ENCODE assay signal across 1 cellular context in genomic region chr19:15453906-15454305, GRCh38.
TF ChIP-seq lines count a peak whose summit lies in the region.

No MANE protein-coding gene starts in this region.

TF ChIP-seq in H1, 55 proteins besides CTCF, POLR2A, EP300 and RAD21:
- TF ChIP-seq EZH2 (IDR thresholded peaks at IDR 0.05; ENCODE audit: low read depth, low read length, severe bottlenecking) (no peak), BCL11A (IDR thresholded peaks at IDR 0.05; ENCODE audit: low read depth in 2 of 2, low read length in 2 of 2) (no peak), SRF (IDR thresholded peaks at IDR 0.05; ENCODE audit: low read depth, low read length) (no peak), ATF3 (IDR thresholded peaks at IDR 0.05; ENCODE audit: insufficient read depth, low read depth, low read length) (no peak), KDM5A (IDR thresholded peaks at IDR 0.05; ENCODE audit: low read length) (no peak), JUN (IDR thresholded peaks at IDR 0.05; ENCODE audit: low read depth, low read length) (no peak), POU5F1 (IDR thresholded peaks at IDR 0.05; ENCODE audit: low read depth, low read length) (no peak), CBX5 (IDR thresholded peaks at IDR 0.05; ENCODE audit: low read depth, low read length) (no peak), HDAC2 (IDR thresholded peaks at IDR 0.05; ENCODE audit: borderline replicate concordance in 1 of 2, low read depth in 2 of 2, low read length in 2 of 2) (no peak), NRF1 (IDR thresholded peaks at IDR 0.05; ENCODE audit: low read depth, low read length) (no peak), HDAC6 (IDR thresholded peaks at IDR 0.05; ENCODE audit: low read depth, low read length) (no peak), TBP (IDR thresholded peaks at IDR 0.05; ENCODE audit: low read depth, low read length) (no peak)
TF ChIP-seq in H1: peak in this region for 0.
